Comparison of ENCODE assay signal across 1 cellular context in the genomic region with DNA sequence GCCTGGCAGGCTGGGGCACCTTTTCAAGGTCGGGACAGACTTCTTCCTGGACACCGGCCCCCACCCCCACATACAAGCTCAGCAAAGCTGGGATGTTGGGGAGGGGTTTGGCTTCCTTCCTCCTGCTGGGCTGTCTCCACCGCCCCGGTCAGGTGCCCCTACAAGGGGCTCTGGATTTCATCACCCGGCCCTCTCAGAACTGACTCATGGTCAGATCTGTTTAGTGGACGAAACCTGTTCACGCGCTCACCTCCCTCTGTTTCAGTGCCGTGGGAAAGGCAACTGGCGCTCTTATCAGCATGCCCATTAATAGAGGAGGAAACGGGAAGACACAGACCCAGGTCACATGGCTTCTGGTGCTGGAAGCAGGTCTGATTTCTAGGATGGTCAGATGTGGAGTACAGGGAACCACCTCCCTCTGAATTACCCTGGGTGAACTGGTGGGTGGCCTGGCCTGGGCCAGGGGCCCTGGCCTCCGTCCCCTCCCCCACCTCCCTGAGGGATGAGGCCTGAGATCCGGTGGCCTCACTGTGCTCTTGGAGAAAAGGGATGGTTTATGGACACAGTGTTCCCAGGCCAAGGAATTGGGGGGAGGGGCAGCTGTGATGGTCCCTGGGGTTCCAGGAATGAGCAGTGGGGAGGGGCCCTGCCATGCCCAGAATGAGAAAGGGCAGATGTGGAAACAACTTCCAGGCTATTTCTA.
TF ChIP-seq lines count a peak whose summit lies in the region.

No MANE protein-coding gene starts in this region.

TF ChIP-seq in GM23338, 12 proteins besides CTCF, POLR2A, EP300 and RAD21 (continued from another document):
- TF ChIP-seq, protein P1, sequence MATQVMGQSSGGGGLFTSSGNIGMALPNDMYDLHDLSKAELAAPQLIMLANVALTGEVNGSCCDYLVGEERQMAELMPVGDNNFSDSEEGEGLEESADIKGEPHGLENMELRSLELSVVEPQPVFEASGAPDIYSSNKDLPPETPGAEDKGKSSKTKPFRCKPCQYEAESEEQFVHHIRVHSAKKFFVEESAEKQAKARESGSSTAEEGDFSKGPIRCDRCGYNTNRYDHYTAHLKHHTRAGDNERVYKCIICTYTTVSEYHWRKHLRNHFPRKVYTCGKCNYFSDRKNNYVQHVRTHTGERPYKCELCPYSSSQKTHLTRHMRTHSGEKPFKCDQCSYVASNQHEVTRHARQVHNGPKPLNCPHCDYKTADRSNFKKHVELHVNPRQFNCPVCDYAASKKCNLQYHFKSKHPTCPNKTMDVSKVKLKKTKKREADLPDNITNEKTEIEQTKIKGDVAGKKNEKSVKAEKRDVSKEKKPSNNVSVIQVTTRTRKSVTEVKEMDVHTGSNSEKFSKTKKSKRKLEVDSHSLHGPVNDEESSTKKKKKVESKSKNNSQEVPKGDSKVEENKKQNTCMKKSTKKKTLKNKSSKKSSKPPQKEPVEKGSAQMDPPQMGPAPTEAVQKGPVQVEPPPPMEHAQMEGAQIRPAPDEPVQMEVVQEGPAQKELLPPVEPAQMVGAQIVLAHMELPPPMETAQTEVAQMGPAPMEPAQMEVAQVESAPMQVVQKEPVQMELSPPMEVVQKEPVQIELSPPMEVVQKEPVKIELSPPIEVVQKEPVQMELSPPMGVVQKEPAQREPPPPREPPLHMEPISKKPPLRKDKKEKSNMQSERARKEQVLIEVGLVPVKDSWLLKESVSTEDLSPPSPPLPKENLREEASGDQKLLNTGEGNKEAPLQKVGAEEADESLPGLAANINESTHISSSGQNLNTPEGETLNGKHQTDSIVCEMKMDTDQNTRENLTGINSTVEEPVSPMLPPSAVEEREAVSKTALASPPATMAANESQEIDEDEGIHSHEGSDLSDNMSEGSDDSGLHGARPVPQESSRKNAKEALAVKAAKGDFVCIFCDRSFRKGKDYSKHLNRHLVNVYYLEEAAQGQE (IDR thresholded peaks at IDR 0.05; ENCODE audit: unreplicated experiment), result no peak
- no peak for TF ChIP-seq STAT1 (IDR thresholded peaks at IDR 0.05; ENCODE audit: unreplicated experiment)
